In the genomic region with DNA sequence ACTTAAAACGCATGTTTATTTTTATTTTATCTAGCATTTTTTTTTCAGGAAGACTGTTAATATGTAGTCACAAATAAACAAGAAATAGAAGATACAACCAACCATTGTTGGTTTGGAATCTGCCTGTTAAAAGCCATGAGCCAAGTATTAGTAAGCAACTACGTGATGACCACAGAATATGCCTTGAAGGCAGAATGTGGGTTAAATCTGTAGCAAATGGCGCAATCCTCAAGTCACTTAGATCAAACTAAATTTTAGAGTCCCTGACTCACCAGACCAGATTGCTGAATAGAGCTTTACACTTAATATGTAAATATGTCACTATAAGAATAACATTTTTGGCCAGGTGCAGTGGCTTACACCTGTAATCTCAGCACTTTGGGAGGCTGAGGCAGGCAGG, we compare ENCODE assay signal across 14 cellular contexts.
DNase-seq lines count a peak whose midpoint lies in the region; ATAC-seq and TF ChIP-seq lines count a peak whose summit lies in the region.
"Had no signal": no experiment of that assay in that cellular context is flagged by ENCODE, and none has a peak within 500 bp of the region (broad histone marks: within the 10 kb centered on the region; RNA-seq: fewer than 3 reads in every experiment).

No MANE protein-coding gene starts in this region.

- intact Hi-C loops in PC-9 (cut with micrococcal nuclease; ENCODE audit: unreplicated experiment) = no loop called here
- intact Hi-C loops in ascending aorta (cut with DNase I) = no loop called here
- intact Hi-C loops in activated naive CD4-positive, alpha-beta T cell treated with anti-CD3 and anti-CD28 coated beads for 36 hours (cut with micrococcal nuclease) = no loop called here

- H3K4me1 Mint-ChIP-seq in activated naive CD4-positive, alpha-beta T cell treated with anti-CD3 and anti-CD28 coated beads for 36 hours (ENCODE audit: low read depth) = no peaks in the 10 kb centered on the region

- TF ChIP-seq CTCF in PC-9 (conservative IDR thresholded peaks at IDR 0.05) (no peak), choroid plexus epithelial cell (conservative IDR thresholded peaks at IDR 0.05; ENCODE audit: low read depth, low read length) (no peak), ascending aorta (IDR thresholded peaks at IDR 0.05) (no peak)

- H2AFZ ChIP-seq in PC-9 (no peak overlapping the region), trophoblast cell (ENCODE audit: insufficient read depth, low read length, poor library complexity) (no peak overlapping the region)

- no peak overlapping the region for H2AK5ac ChIP-seq in trophoblast cell (ENCODE audit: low read length)

- H3K23ac ChIP-seq in trophoblast cell (ENCODE audit: low read length) = no peak overlapping the region

- no TSS peak for BruUV-seq in PC-9 (replicated peaks; lab: Mats Ljungman, UMichigan)

- peak overlapping the region; percentile 51 for H3K4me2 ChIP-seq in PC-9
- no peak overlapping the region for H3K4me2 ChIP-seq in trophoblast cell (ENCODE audit: low read length)

- no peak overlapping the region for H3K9ac ChIP-seq in trophoblast cell (ENCODE audit: low read length)

- H3K9me3 Mint-ChIP-seq in activated naive CD4-positive, alpha-beta T cell treated with anti-CD3 and anti-CD28 coated beads for 36 hours = peaks cover 4% of the 10 kb centered on the region

- no peaks in the 10 kb centered on the region for H3K9me2 ChIP-seq in PC-9 (ENCODE audit: insufficient read depth)

- H3K79me1 ChIP-seq in trophoblast cell (ENCODE audit: low read length) = no peaks in the 10 kb centered on the region

- peak; percentile 94 for DNase-seq in GM04504 (ENCODE audit: low read depth)
- peak; percentile 38 to 99 for DNase-seq in PC-9
- peak; percentile 94 for DNase-seq in choroid plexus epithelial cell (ENCODE audit: low read depth)
- peak; percentile 88 to 98 for DNase-seq in trophoblast cell
- no peak for DNase-seq in ascending aorta (ENCODE audit: low spot score in 2 of 2)
- DNase-seq in NCI-H1105 treated with DMSO at 0.1 percent for 48 hours (lab: John Stamatoyannopoulos, UW) = no peak
- no peak for DNase-seq in activated naive CD4-positive, alpha-beta T cell treated with anti-CD3 and anti-CD28 coated beads for 36 hours
- DNase-seq: activated CD4-positive, alpha-beta T cell treated with anti-CD3 and anti-CD28 coated beads for 1 hour; DND-41; NCI-H1694 treated with DMSO at 0.1 percent for 48 hours; RPMI8226; upper lobe of right lung had no signal

- H3K36me3 ChIP-seq in PC-9 (ENCODE audit: low read depth) (no peaks in the 10 kb centered on the region), trophoblast cell (ENCODE audit: control insufficient read depth in 1 of 2, insufficient read depth in 2 of 2, low read length in 2 of 2) (peaks cover 0 to 2% of the 10 kb centered on the region in 2 experiments), ascending aorta (no peaks in the 10 kb centered on the region)
- H3K36me3 ChIP-seq: upper lobe of right lung had no signal

- no CpG with 5 or more reads among the region's 3 CpGs for WGBS in trophoblast cell (ENCODE audit: extremely low coverage, insufficient coverage, insufficient read length)

- no peak overlapping the region for H2BK120ac ChIP-seq in trophoblast cell (ENCODE audit: insufficient read depth, low read length, poor library complexity)

- H3K4me1 ChIP-seq in PC-9 (replicated peaks; ENCODE audit: insufficient read depth) = peaks cover 18% of the 10 kb centered on the region
- H3K4me1 ChIP-seq in trophoblast cell (ENCODE audit: control insufficient read depth in 1 of 2, insufficient read depth in 2 of 2, low read length in 2 of 2) = no peaks in the 10 kb centered on the region
- H3K4me1 ChIP-seq in ascending aorta = no peaks in the 10 kb centered on the region
- H3K4me1 ChIP-seq: upper lobe of right lung had no signal

- no peaks in the 10 kb centered on the region for H3K79me2 ChIP-seq in PC-9 (ENCODE audit: low read depth)
- H3K79me2 ChIP-seq in trophoblast cell (ENCODE audit: control insufficient read depth, insufficient read depth, low read length, poor library complexity) = no peaks in the 10 kb centered on the region

- H3K9me3 ChIP-seq in PC-9 (ENCODE audit: insufficient read depth, low read depth) = peaks cover 9% of the 10 kb centered on the region; the same call in 1 of the 2 replicates
- H3K9me3 ChIP-seq in trophoblast cell (ENCODE audit: insufficient read depth, low read depth, low read length) = no peaks in the 10 kb centered on the region
- H3K9me3 ChIP-seq in ascending aorta = no peaks in the 10 kb centered on the region
- H3K9me3 ChIP-seq: upper lobe of right lung had no signal

- no peak overlapping the region for H3K14ac ChIP-seq in trophoblast cell (ENCODE audit: low read length)

- H4K8ac ChIP-seq in trophoblast cell (ENCODE audit: low read depth, low read length) = no peak overlapping the region

- H3K18ac ChIP-seq in trophoblast cell (ENCODE audit: low read length) = no peak overlapping the region

- no peak overlapping the region for H2BK12ac ChIP-seq in trophoblast cell (ENCODE audit: low read length)

- no peak overlapping the region for H3K27ac Mint-ChIP-seq in activated naive CD4-positive, alpha-beta T cell treated with anti-CD3 and anti-CD28 coated beads for 36 hours

- H3F3A ChIP-seq in PC-9 (ENCODE audit: insufficient read depth, low read depth) = peaks cover 13% of the 10 kb centered on the region

- peaks cover 1% of the 10 kb centered on the region for H3K27me3 Mint-ChIP-seq in activated naive CD4-positive, alpha-beta T cell treated with anti-CD3 and anti-CD28 coated beads for 36 hours (ENCODE audit: low read depth)

- no peaks in the 10 kb centered on the region for H4K20me1 ChIP-seq in PC-9 (ENCODE audit: insufficient read depth)

- no peak overlapping the region for H3K4ac ChIP-seq in trophoblast cell (ENCODE audit: low read depth, low read length)

- H2BK5ac ChIP-seq in trophoblast cell (ENCODE audit: low read depth, low read length, poor library complexity) = no peak overlapping the region

- no peak overlapping the region for H4K12ac ChIP-seq in trophoblast cell (ENCODE audit: low read depth, low read length)

- no peak overlapping the region for H3K4me3 ChIP-seq in PC-9
- H3K4me3 ChIP-seq in choroid plexus epithelial cell (ENCODE audit: low read depth, low read length) = no peak overlapping the region
- H3K4me3 ChIP-seq in trophoblast cell (ENCODE audit: low read depth, low read length) = no peak overlapping the region
- H3K4me3 ChIP-seq in ascending aorta = no peak overlapping the region
- H3K4me3 ChIP-seq: upper lobe of right lung had no signal

- no peak overlapping the region for H3K4me3 Mint-ChIP-seq in activated naive CD4-positive, alpha-beta T cell treated with anti-CD3 and anti-CD28 coated beads for 36 hours

- H3K27ac ChIP-seq in PC-9 (peak overlapping the region; percentile 40), trophoblast cell (ENCODE audit: low read depth, low read length) (no peak overlapping the region), ascending aorta (no peak overlapping the region)
- H3K27ac ChIP-seq: upper lobe of right lung had no signal

- POLR2A ChIA-PET in PC-9 (lab: Charles Lee; ENCODE audit: unreplicated experiment) = interaction anchor here (0.7 kb wide), 1 partner anchor 587 kb away, joined by 5 read pairs; no protein-coding TSS in a partner anchor

- H3K27me3 ChIP-seq in PC-9 (ENCODE audit: insufficient read depth, low read depth) (no peaks in the 10 kb centered on the region), trophoblast cell (ENCODE audit: insufficient read depth, low read length) (no peaks in the 10 kb centered on the region), ascending aorta (no peaks in the 10 kb centered on the region)
- H3K27me3 ChIP-seq: upper lobe of right lung had no signal

- no peak overlapping the region for H4K91ac ChIP-seq in trophoblast cell (ENCODE audit: low read depth, low read length)

- ATAC-seq in HG02623 (IDR thresholded peaks at IDR 0.05; ENCODE audit: unreplicated experiment) = no peak
- ATAC-seq: sciatic nerve, upper lobe of right lung had no signal

- CTCF ChIA-PET in PC-9 (lab: Charles Lee) = no interaction called here
- CTCF ChIA-PET in activated naive CD4-positive, alpha-beta T cell treated with anti-CD3 and anti-CD28 coated beads for 36 hours (lab: Charles Lee) = no interaction called here

- H3K36me3 Mint-ChIP-seq in activated naive CD4-positive, alpha-beta T cell treated with anti-CD3 and anti-CD28 coated beads for 36 hours (ENCODE audit: low read depth) = no peaks in the 10 kb centered on the region

Comparison
In these comparisons a context has a peak if more than half of its experiments do, and no peak if none do; other contexts are left out.
1. DNase-seq: peak in GM04504 (single experiment), PC-9 (2 of 2), choroid plexus epithelial cell (single experiment) and trophoblast cell (2 of 2); none in ascending aorta (0 of 2), NCI-H1105 treated with DMSO at 0.1 percent for 48 hours (single experiment) and activated naive CD4-positive, alpha-beta T cell treated with anti-CD3 and anti-CD28 coated beads for 36 hours (single experiment).